Comparison of ENCODE assay signal across 8 cellular contexts in the genomic region with DNA sequence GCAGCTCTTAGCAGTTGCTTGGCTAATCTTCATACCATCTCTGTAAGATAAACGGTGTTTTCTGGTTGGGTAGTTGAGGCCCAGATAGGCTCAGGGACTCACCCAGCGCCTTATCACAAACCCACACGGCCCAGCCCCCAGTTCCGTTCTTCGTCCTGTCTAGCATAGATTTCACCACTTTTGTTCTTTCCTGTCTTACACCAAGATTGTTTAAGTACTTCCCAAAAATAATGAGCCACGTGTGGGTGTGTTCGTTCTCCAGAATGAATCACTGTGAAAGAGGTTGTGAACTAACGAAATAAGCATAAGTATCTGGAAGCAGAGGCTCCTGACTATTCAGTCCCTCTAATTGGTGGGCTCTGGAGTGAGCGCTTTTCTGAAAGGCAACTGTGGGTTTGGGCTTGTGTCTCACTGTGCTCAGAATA. TPM values are rescaled to one million over a fixed set of nuclear protein-coding genes. Genes with fewer than 3 reads are reported as not detected.
DNase-seq lines count a peak whose midpoint lies in the region; ATAC-seq, FAIRE-seq and TF ChIP-seq lines count a peak whose summit lies in the region.

No MANE protein-coding gene starts in this region.

- H4K20me1 ChIP-seq in Karpas-422 (ENCODE audit: insufficient read depth, low read depth, low read length) = peaks cover 7% of the 10 kb centered on the region; the same call in 1 of the 2 replicates

- peak overlapping the region; percentile 8 for H3K4me3 ChIP-seq in A673 (ENCODE audit: low read depth, low read length, poor library complexity, severe bottlenecking)
- peak overlapping the region in 1 of 2 donors; percentile 14 for H3K4me3 ChIP-seq in left lung
- H3K4me3 ChIP-seq in Karpas-422 (ENCODE audit: low read length) = no peak overlapping the region

- ATAC-seq in left lung = peak; percentile 73
- no peak for ATAC-seq in HG02678 (IDR thresholded peaks at IDR 0.05; ENCODE audit: unreplicated experiment)
- no peak for ATAC-seq in GM21528 (IDR thresholded peaks at IDR 0.05; ENCODE audit: low FRiP score, unreplicated experiment)

- H3K4me1 ChIP-seq in A673 (ENCODE audit: insufficient read depth, low read length, poor library complexity, severe bottlenecking) (peaks cover 51% of the 10 kb centered on the region), left lung (peaks cover 36 to 88% of the 10 kb centered on the region in 2 donors), Karpas-422 (ENCODE audit: low read length) (peaks cover 12% of the 10 kb centered on the region)

- no peaks in the 10 kb centered on the region for H3K79me2 ChIP-seq in Karpas-422 (ENCODE audit: low read length)

- TF ChIP-seq CTCF in A673 (conservative IDR thresholded peaks at IDR 0.05; ENCODE audit: low read depth, low read length) (no peak), left lung (IDR thresholded peaks at IDR 0.05) (no peak)

- no peaks in the 10 kb centered on the region for H3K9me3 ChIP-seq in A673 (ENCODE audit: low read depth, low read length, poor library complexity, severe bottlenecking)
- no peaks in the 10 kb centered on the region for H3K9me3 ChIP-seq in left lung
- H3K9me3 ChIP-seq in Karpas-422 (ENCODE audit: low read length) = no peaks in the 10 kb centered on the region

- H3K36me3 ChIP-seq in A673 (ENCODE audit: insufficient read depth, low read length, poor library complexity, severe bottlenecking) (peaks cover 21% of the 10 kb centered on the region), left lung (peaks cover 0 to 26% of the 10 kb centered on the region in 2 donors), Karpas-422 (ENCODE audit: insufficient read depth, low read length) (no peaks in the 10 kb centered on the region)

- H3K27me3 ChIP-seq in A673 (replicated peaks; ENCODE audit: insufficient read depth, low read depth, low read length, poor library complexity) = no peaks in the 10 kb centered on the region
- H3K27me3 ChIP-seq in left lung = no peaks in the 10 kb centered on the region
- no peaks in the 10 kb centered on the region for H3K27me3 ChIP-seq in Karpas-422 (ENCODE audit: low read length)

- DNase-seq in A673 (ENCODE audit: low spot score) = peak; percentile 77
- peak; percentile 27 for DNase-seq in RCC 7860 (ENCODE audit: low spot score)
- DNase-seq in amniotic epithelial cell (ENCODE audit: low read depth) = peak; percentile 100
- peak; percentile 79 to 88 for DNase-seq in left lung
- peak; percentile 33 for DNase-seq in stimulated activated CD8-positive, alpha-beta memory T cell treated with anti-CD3 and anti-CD28 coated beads, Interleukin-12 subunit alpha, Interleukin-12 subunit beta, amount 100 ng/mL, for 1 hour (ENCODE audit: low read depth)
- DNase-seq in Karpas-422 = no peak

- no peak overlapping the region for H3K9ac ChIP-seq in Karpas-422 (ENCODE audit: low read length)

- no TSS peak for BruUV-seq in A673 (replicated peaks; lab: Mats Ljungman, UMichigan)

- peak; percentile 61 for FAIRE-seq in RCC 7860 (lab: Jason Lieb, UNC)

- H3K27ac ChIP-seq in A673 (ENCODE audit: low read depth, low read length, poor library complexity, severe bottlenecking) (peak overlapping the region; percentile 73), left lung (peak overlapping the region; percentile 65 to 92), Karpas-422 (ENCODE audit: low read length) (no peak overlapping the region)

- H2AFZ ChIP-seq in Karpas-422 (ENCODE audit: low read length) = no peak overlapping the region

- H3K9me2 ChIP-seq in Karpas-422 (replicated peaks; ENCODE audit: insufficient read depth, low read length) = no peaks in the 10 kb centered on the region

- H3K4me2 ChIP-seq in Karpas-422 (ENCODE audit: low read depth, low read length, poor library complexity, severe bottlenecking) = no peak overlapping the region

- CTCF ChIA-PET in A673 (lab: Charles Lee) = no interaction called here

- intact Hi-C loops in A673 (cut with micrococcal nuclease; ENCODE audit: unreplicated experiment) (no loop called here), left lung (cut with DNase I) (no loop called here)

- POLR2A ChIA-PET in A673 (lab: Charles Lee; ENCODE audit: low non-redundant PET) = no interaction called here

RNA-seq across cellular contexts. Expression of a gene that starts 21.4 kb away (rescaled TPM):
- total RNA-seq in A673 (2021) (25.5 and 27.4 TPM in 2 replicates), left lung (10 to 100 TPM; 24.9 to 26.6 TPM)
- total RNA-seq in Karpas-422 (2014; rRNA removed; shearing (Covaris generic); ENCODE audit: low replicate concordance) = 2.4 and 3.9 TPM in 2 replicates

RNA-seq across cellular contexts. Expression of a gene that starts 33.9 kb away (rescaled TPM):
- total RNA-seq in A673 (2021) = 4.8 and 5.4 TPM in 2 replicates
- 10 to 100 TPM; 30.6 to 63.7 TPM for total RNA-seq in left lung
- 0.47 TPM in 1 of 2 replicates, not detected in the other for total RNA-seq in Karpas-422 (2014; rRNA removed; shearing (Covaris generic); ENCODE audit: low replicate concordance)
